ENCODE assay signal across 1 cellular context in genomic region chr6:110875548-110876169, GRCh38.
A peak's percentile ranks its signal among the peaks of the same experiment; 100 is the strongest.
TF ChIP-seq lines count a peak whose summit lies in the region.

No MANE protein-coding gene starts in this region.

TF ChIP-seq in HepG2, 621 proteins besides CTCF, POLR2A, EP300 and RAD21 (continued from another document and continues in another):
- TF ChIP-seq ZNF318 (CRISPR knock-in tag; IDR thresholded peaks at IDR 0.05): no peak
- no peak for TF ChIP-seq ZNF354B (CRISPR knock-in tag; IDR thresholded peaks at IDR 0.05)
- TF ChIP-seq ZNF83 (CRISPR knock-in tag; IDR thresholded peaks at IDR 0.05; ENCODE audit: borderline replicate concordance): no peak
- TF ChIP-seq HNRNPL (IDR thresholded peaks at IDR 0.05; ENCODE audit: low read depth, low read length): peak; percentile 47; the same call in 1 of the 2 replicates
- TF ChIP-seq FLYWCH1 (CRISPR knock-in tag; IDR thresholded peaks at IDR 0.05): peak; percentile 53; the same call in 1 of the 2 replicates
- no peak for TF ChIP-seq JARID2 (CRISPR knock-in tag; IDR thresholded peaks at IDR 0.05; ENCODE audit: insufficient replicate concordance)
- no peak for TF ChIP-seq ISX (CRISPR knock-in tag; conservative IDR thresholded peaks at IDR 0.05)
- TF ChIP-seq YEATS4 (CRISPR knock-in tag; IDR thresholded peaks at IDR 0.05; ENCODE audit: borderline replicate concordance): no peak
- TF ChIP-seq NPAS2 (CRISPR knock-in tag; IDR thresholded peaks at IDR 0.05; ENCODE audit: borderline replicate concordance): no peak
- peak; percentile 24; the same call in 1 of the 2 replicates for TF ChIP-seq ZNF20 (CRISPR knock-in tag; IDR thresholded peaks at IDR 0.05)
- TF ChIP-seq MTA3 (CRISPR knock-in tag; IDR thresholded peaks at IDR 0.05): no peak
- TF ChIP-seq NFKBIZ (CRISPR knock-in tag; IDR thresholded peaks at IDR 0.05): no peak
- no peak for TF ChIP-seq TAF15 (IDR thresholded peaks at IDR 0.05; ENCODE audit: low read depth, low read length, poor library complexity, severe bottlenecking)
- no peak for TF ChIP-seq PAX8 (CRISPR knock-in tag; IDR thresholded peaks at IDR 0.05; ENCODE audit: borderline replicate concordance)
- no peak for TF ChIP-seq MYC (CRISPR knock-in tag; IDR thresholded peaks at IDR 0.05; ENCODE audit: borderline replicate concordance)
- peak; percentile 23; the same call in 1 of the 2 replicates for TF ChIP-seq ZNF274 (CRISPR knock-in tag; IDR thresholded peaks at IDR 0.05)
- no peak for TF ChIP-seq MAF1 (CRISPR knock-in tag; IDR thresholded peaks at IDR 0.05; ENCODE audit: borderline replicate concordance)
- no peak for TF ChIP-seq ZNF281 (CRISPR knock-in tag; IDR thresholded peaks at IDR 0.05; ENCODE audit: borderline replicate concordance)
- TF ChIP-seq ZBTB42 (CRISPR knock-in tag; IDR thresholded peaks at IDR 0.05): no peak
- no peak for TF ChIP-seq HOMEZ (CRISPR knock-in tag; IDR thresholded peaks at IDR 0.05; ENCODE audit: low read depth)
- no peak for TF ChIP-seq RNF2 (conservative IDR thresholded peaks at IDR 0.05; ENCODE audit: low read depth)
- no peak for TF ChIP-seq ARNT2 (CRISPR knock-in tag; IDR thresholded peaks at IDR 0.05; ENCODE audit: low read depth)
- TF ChIP-seq TP53 (CRISPR knock-in tag; conservative IDR thresholded peaks at IDR 0.05): no peak
- TF ChIP-seq ZBTB7A (CRISPR knock-in tag; IDR thresholded peaks at IDR 0.05): no peak
- no peak for TF ChIP-seq NR2F6 (IDR thresholded peaks at IDR 0.05)
- TF ChIP-seq NR2F6 (CRISPR knock-in tag; IDR thresholded peaks at IDR 0.05): no peak
- no peak for TF ChIP-seq ARNT (IDR thresholded peaks at IDR 0.05)
- no peak for TF ChIP-seq ZNF891 (CRISPR knock-in tag; IDR thresholded peaks at IDR 0.05)
- no peak for TF ChIP-seq ELK4 (CRISPR knock-in tag; IDR thresholded peaks at IDR 0.05; ENCODE audit: borderline replicate concordance)
- no peak for TF ChIP-seq EEA1 (CRISPR knock-in tag; IDR thresholded peaks at IDR 0.05; ENCODE audit: borderline replicate concordance)
- TF ChIP-seq AHDC1 (CRISPR knock-in tag; IDR thresholded peaks at IDR 0.05; ENCODE audit: borderline replicate concordance): no peak
- TF ChIP-seq THAP8 (CRISPR knock-in tag; IDR thresholded peaks at IDR 0.05; ENCODE audit: borderline replicate concordance): no peak
- TF ChIP-seq ATF7-NPFF (CRISPR knock-in tag; IDR thresholded peaks at IDR 0.05; ENCODE audit: low read depth): 0 out of 2 replicates have a peak, but pooled peaks have one; percentile 57
- no peak for TF ChIP-seq ZFP37 (CRISPR knock-in tag; IDR thresholded peaks at IDR 0.05; ENCODE audit: borderline replicate concordance)
- no peak for TF ChIP-seq DBP (CRISPR knock-in tag; IDR thresholded peaks at IDR 0.05; ENCODE audit: not compliant biosample characterization)
- TF ChIP-seq NCOR1 (IDR thresholded peaks at IDR 0.05; ENCODE audit: borderline replicate concordance, low read length): no peak
- TF ChIP-seq MEIS2 (CRISPR knock-in tag; IDR thresholded peaks at IDR 0.05): no peak
- no peak; the same call in 1 of the 2 replicates for TF ChIP-seq KDM5B (CRISPR knock-in tag; IDR thresholded peaks at IDR 0.05; ENCODE audit: borderline replicate concordance)
- TF ChIP-seq TBL1XR1 (IDR thresholded peaks at IDR 0.05; ENCODE audit: borderline replicate concordance, low read length, partially characterized antibody): no peak
- no peak for TF ChIP-seq TIGD3 (CRISPR knock-in tag; IDR thresholded peaks at IDR 0.05; ENCODE audit: borderline replicate concordance)
